8 cellular contexts compared by ENCODE assay signal in the genomic region with DNA sequence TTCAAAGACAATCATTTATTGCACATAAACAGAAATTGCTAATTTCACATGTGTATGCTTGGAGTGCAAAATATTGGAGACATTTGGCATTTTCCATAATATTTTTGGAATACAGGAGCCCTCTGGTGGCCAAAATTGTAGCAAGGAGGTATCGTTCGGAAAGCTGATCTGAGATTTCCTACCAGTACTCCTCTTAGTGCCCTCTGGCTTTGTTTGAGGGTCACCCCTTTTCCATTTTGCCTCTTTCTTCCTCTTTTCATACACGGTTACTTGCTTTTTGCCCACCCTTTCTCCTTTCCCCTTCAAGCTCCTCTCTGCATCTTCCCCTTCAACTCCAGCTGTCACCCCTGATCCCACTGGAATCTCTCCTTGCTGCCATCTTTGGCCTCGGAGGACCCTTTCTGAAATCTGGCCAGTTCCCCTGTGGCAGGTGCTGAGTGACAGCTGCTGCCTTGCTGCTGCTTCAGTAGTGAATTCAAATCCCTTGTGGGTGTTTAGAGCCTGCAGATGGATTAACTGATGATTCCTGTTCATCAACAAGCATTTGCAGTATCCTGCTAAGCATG.
DNase-seq lines count a peak whose midpoint lies in the region; ATAC-seq and TF ChIP-seq lines count a peak whose summit lies in the region.

No MANE protein-coding gene starts in this region.

- DNase-seq in DMS53 (lab: John Stamatoyannopoulos, UW) = peak; percentile 99
- DNase-seq in astrocyte of the hippocampus (ENCODE audit: low read depth, low spot score) = peak; percentile 59
- DNase-seq in left kidney (ENCODE audit: low read depth, low spot score) = peak; percentile 65
- no peak for DNase-seq in upper lobe of right lung
- no peak for DNase-seq in HuH-7.5 (ENCODE audit: low spot score)
- no peak for DNase-seq in MG63

- TF ChIP-seq RAD21 in Ishikawa (IDR thresholded peaks at IDR 0.05; ENCODE audit: low read depth) = peak; percentile 91

- H3K27me3 ChIP-seq in upper lobe of right lung (no peaks in the 10 kb centered on the region), MG63 (no peaks in the 10 kb centered on the region)

- no peak overlapping the region for H3K4me3 ChIP-seq in upper lobe of right lung
- no peak overlapping the region for H3K4me3 ChIP-seq in MG63

- peak; percentile 79 for TF ChIP-seq CTCF in upper lobe of right lung (IDR thresholded peaks at IDR 0.05)

- no peaks in the 10 kb centered on the region for H3K9me3 ChIP-seq in upper lobe of right lung
- H3K9me3 ChIP-seq in MG63 = no peaks in the 10 kb centered on the region

- no peak overlapping the region for H3K27ac ChIP-seq in upper lobe of right lung

- TF ChIP-seq EP300 in Ishikawa (IDR thresholded peaks at IDR 0.05; ENCODE audit: borderline replicate concordance) = no peak

- peaks cover 14% of the 10 kb centered on the region for H3K4me1 ChIP-seq in upper lobe of right lung

- ATAC-seq in upper lobe of right lung (peak; percentile 60), GM18502 (IDR thresholded peaks at IDR 0.05; ENCODE audit: poor library complexity, unreplicated experiment) (no peak)

- H3K36me3 ChIP-seq in upper lobe of right lung (no peaks in the 10 kb centered on the region), MG63 (no peaks in the 10 kb centered on the region)

- intact Hi-C loops in upper lobe of right lung (cut with DNase I) = no loop called here

TF ChIP-seq in Ishikawa, 13 proteins besides CTCF, POLR2A, EP300 and RAD21:
- TF ChIP-seq TAF1 (IDR thresholded peaks at IDR 0.05; ENCODE audit: low read depth) = no peak
- TF ChIP-seq FOXM1 (IDR thresholded peaks at IDR 0.05; ENCODE audit: borderline replicate concordance, low read depth) = no peak
- no peak for TF ChIP-seq YY1 (IDR thresholded peaks at IDR 0.05; ENCODE audit: low read depth)
- no peak for TF ChIP-seq TCF12 (IDR thresholded peaks at IDR 0.05; ENCODE audit: low read depth)
- no peak for TF ChIP-seq NFIC (IDR thresholded peaks at IDR 0.05)
- no peak for TF ChIP-seq TEAD4 (IDR thresholded peaks at IDR 0.05)
- no peak for TF ChIP-seq MAX (IDR thresholded peaks at IDR 0.05)
- TF ChIP-seq CEBPB (IDR thresholded peaks at IDR 0.05) = no peak

Comparison
In these comparisons a context has a peak if more than half of its experiments do, and no peak if none do; other contexts are left out.
1. DNase-seq: peak in DMS53 (single experiment), astrocyte of the hippocampus (single experiment) and left kidney (single experiment); none in upper lobe of right lung (single experiment), HuH-7.5 (single experiment) and MG63 (single experiment).